In the genomic region with DNA sequence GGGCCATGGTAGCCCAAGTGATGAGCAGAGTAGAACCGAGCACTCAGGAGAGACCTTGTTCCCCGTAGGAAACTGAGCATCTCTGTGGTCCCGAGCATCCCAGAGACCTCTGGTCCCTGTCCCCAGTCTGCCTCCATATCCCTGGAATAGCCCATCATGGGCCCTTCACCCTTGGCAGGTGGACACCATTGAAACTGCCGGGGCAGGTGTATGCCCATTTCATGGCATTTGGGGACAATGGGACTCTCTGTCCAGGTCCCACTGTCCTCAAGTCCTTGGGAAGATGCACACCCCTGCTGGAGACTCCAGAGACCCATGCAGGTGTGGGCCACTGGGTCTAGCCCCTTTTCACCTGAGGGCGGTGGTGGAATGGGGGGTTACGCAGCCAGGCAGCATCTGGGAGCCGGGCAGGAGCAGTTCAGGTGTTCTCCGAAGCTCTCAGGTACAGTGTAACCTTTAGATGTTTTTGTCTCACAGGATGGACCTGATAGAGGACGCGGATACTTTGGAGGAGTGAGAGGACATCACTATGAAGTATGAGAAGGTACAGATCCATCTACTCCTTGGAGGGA, we compare ENCODE assay signal across 18 cellular contexts.
"Had no signal": no experiment of that assay in that cellular context is flagged by ENCODE, and none has a peak within 500 bp of the region (broad histone marks: within the 10 kb centered on the region; RNA-seq: fewer than 3 reads in every experiment).

No MANE protein-coding gene starts in this region.

- H3K27ac ChIP-seq: foreskin keratinocyte, hepatocyte, suprapubic skin, thyroid gland, vagina had no signal

- H3K4me1 Mint-ChIP-seq: nephron had no signal

- H3K36me3 Mint-ChIP-seq: naive B cell, type B pancreatic cell had no signal

- ATAC-seq: foreskin keratinocyte, left colon, left ventricle myocardium superior had no signal

- H3K4me3 ChIP-seq: hepatocyte, lung, suprapubic skin, thyroid gland, vagina had no signal

- H3K4me1 ChIP-seq: foreskin keratinocyte, thyroid gland, vagina had no signal

- H3K27ac Mint-ChIP-seq: nephron, type B pancreatic cell had no signal

- H3K9me3 Mint-ChIP-seq: naive B cell, nephron, type B pancreatic cell had no signal

- H3K27me3 Mint-ChIP-seq: naive B cell, type B pancreatic cell had no signal

- DNase-seq: dermis blood vessel endothelial cell; erythroblast; foreskin keratinocyte; left colon; left ventricle myocardium superior; mesenchymal stem cell; naive B cell; posterior cingulate gyrus; small intestine; stimulated activated CD4-positive, alpha-beta T cell treated with anti-CD3 and anti-CD28 coated beads, Interleukin-12 subunit alpha, Interleukin-12 subunit beta, amount 100 ng/mL, for 4 hours; stimulated activated naive CD4-positive, alpha-beta T cell treated with Interleukin-2 at 50 U/mL for 16 hours; thyroid gland had no signal

- H3K36me3 ChIP-seq: suprapubic skin, vagina had no signal

- H3K9me3 ChIP-seq: suprapubic skin, thyroid gland, vagina had no signal

- H3K4me3 Mint-ChIP-seq: naive B cell, nephron, type B pancreatic cell had no signal

- H3K27me3 ChIP-seq: foreskin keratinocyte, hepatocyte, suprapubic skin, thyroid gland, vagina had no signal
